In the genomic region with DNA sequence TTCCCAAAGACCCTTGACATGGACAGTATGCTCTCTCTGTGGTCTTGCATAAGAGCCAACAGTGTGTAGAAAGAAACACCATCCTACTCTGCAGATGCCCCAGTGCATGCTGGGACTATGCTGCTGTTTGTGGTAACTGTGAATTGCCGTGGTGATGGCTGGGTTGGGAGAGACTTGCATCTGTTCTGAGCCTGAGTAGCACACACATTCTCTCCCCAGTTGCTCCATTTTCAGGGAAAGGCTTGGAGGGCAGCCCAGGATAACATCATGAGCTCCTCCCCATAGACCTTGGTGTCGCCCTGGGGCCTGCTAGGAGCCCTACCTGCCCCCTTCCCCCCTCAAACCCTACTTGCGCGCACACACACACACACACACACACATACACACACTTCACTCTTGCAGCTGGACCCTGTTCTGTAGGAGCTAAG, we compare ENCODE assay signal across 13 cellular contexts.
A peak's percentile ranks its signal among the peaks of the same experiment; 100 is the strongest.
DNase-seq lines count a peak whose midpoint lies in the region; FAIRE-seq and TF ChIP-seq lines count a peak whose summit lies in the region.
"Had no signal": no experiment of that assay in that cellular context is flagged by ENCODE, and none has a peak within 500 bp of the region (broad histone marks: within the 10 kb centered on the region; RNA-seq: fewer than 3 reads in every experiment).

No MANE protein-coding gene starts in this region.

- no peak overlapping the region for H3K4me3 ChIP-seq in choroid plexus epithelial cell (ENCODE audit: low read depth, low read length)
- H3K4me3 ChIP-seq: adrenal gland had no signal

- FAIRE-seq in urothelium cell line (lab: Jason Lieb, UNC) = no peak
- FAIRE-seq: A204.1 had no signal

- in situ Hi-C loops in GM13976 (cut with MboI; ENCODE audit: low sequenced_read_pairs, unreplicated experiment) = no loop called here

- DNase-seq in NCI-H1105 treated with DMSO at 0.1 percent for 48 hours (lab: John Stamatoyannopoulos, UW) = peak; percentile 13
- DNase-seq in NCI-H1105 (lab: John Stamatoyannopoulos, UW) = no peak
- peak; percentile 69 for DNase-seq in NCI-H226
- peak; percentile 95 for DNase-seq in choroid plexus epithelial cell (ENCODE audit: low read depth)
- peak; percentile 61 for DNase-seq in renal cortical epithelial cell (ENCODE audit: low read depth)
- DNase-seq in NCI-H1436 treated with DMSO at 0.1 percent for 48 hours (lab: John Stamatoyannopoulos, UW) = no peak
- no peak for DNase-seq in GM13976 (ENCODE audit: low spot score)
- no peak for DNase-seq in urothelium cell line (ENCODE audit: low spot score)
- DNase-seq: activated CD4-positive, alpha-beta T cell treated with anti-CD3 and anti-CD28 coated beads, Interleukin-2, amount 50 U/mL, for 1 hour; stimulated activated CD4-positive, alpha-beta T cell treated with anti-CD3 and anti-CD28 coated beads, Interleukin-4, amount 100 ng/mL, for 4 hours; trophoblast cell had no signal

- TF ChIP-seq CTCF in choroid plexus epithelial cell (conservative IDR thresholded peaks at IDR 0.05; ENCODE audit: low read depth, low read length) (no peak), GM13976 (IDR thresholded peaks at IDR 0.05; ENCODE audit: borderline replicate concordance, control extremely low read depth, extremely low read depth, insufficient read depth, missing control alignments) (no peak)

Comparison
In these comparisons a context has a peak if more than half of its experiments do, and no peak if none do; other contexts are left out.
1. DNase-seq: peak in NCI-H1105 treated with DMSO at 0.1 percent for 48 hours (single experiment), NCI-H226 (single experiment), choroid plexus epithelial cell (single experiment) and renal cortical epithelial cell (single experiment); none in NCI-H1105 (single experiment), NCI-H1436 treated with DMSO at 0.1 percent for 48 hours (single experiment), GM13976 (single experiment) and urothelium cell line (single experiment).